In the genomic region with DNA sequence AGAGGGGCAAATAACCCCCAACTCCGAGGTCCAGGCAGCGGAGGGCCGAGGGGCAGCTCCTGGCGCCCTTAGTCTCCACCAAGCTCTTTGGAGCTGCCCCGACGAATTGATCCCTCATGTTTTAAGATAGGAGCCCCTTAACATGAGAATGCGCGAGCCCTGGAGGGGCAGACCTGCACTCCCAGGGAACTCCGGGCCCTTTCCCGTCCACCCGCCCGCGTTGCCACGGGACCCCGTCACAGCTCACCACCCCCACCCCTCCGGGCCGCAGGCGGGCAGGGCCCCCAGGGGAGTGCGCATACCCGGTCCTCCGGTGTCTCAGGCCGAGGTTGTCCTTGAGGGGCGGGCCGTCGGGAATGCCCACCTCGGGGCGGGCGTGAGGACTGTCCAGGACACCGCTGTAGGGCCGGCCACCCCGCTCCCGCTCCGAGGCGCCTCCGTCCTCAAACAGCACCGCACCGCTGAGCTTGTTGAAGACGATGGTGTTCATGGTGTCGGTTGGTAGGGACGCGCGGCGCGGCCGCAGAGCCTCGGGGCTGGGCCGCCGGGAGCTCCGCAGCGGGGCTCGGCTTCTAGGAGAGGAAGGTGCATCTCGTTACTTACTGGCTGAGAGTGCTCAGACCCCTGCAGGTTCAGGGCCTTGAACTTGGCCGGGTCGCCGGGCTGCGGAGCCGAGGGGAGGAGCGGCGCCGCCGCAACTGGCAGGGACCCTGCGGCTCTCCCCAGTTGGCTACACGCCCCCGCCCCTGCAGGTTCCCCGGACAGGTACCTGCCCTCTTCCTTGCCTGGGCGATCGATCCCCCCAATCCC, we compare ENCODE assay signal across 8 cellular contexts. TPM values are rescaled to one million over a fixed set of nuclear protein-coding genes. Genes with fewer than 3 reads are reported as not detected.
DNase-seq lines count a peak whose midpoint lies in the region; ATAC-seq and TF ChIP-seq lines count a peak whose summit lies in the region.

No MANE protein-coding gene starts in this region.

- no TSS peak for BruUV-seq in PC-9 (replicated peaks; lab: Mats Ljungman, UMichigan)

- intact Hi-C loops in left lung (cut with DNase I): loop anchor here in 1 of 2 donors (10.0 kb wide), 1 partner anchor 502 kb away; no protein-coding TSS in a partner anchor
- intact Hi-C loops in PC-9 (cut with micrococcal nuclease; ENCODE audit: unreplicated experiment): no loop called here

- H3K4me1 ChIP-seq in left lung (peaks cover 35 to 58% of the 10 kb centered on the region in 2 donors), PC-9 (replicated peaks; ENCODE audit: insufficient read depth) (no peaks in the 10 kb centered on the region)

- H4K20me1 ChIP-seq in PC-9 (ENCODE audit: insufficient read depth): no peaks in the 10 kb centered on the region

- POLR2A ChIA-PET in PC-9 (lab: Charles Lee; ENCODE audit: unreplicated experiment): no interaction called here

- CTCF ChIA-PET in PC-9 (lab: Charles Lee): no interaction called here

- H3F3A ChIP-seq in PC-9 (ENCODE audit: insufficient read depth, low read depth): no peaks in the 10 kb centered on the region

- no peaks in the 10 kb centered on the region for H3K9me2 ChIP-seq in PC-9 (ENCODE audit: insufficient read depth)

- H3K9me3 ChIP-seq in left lung: no peaks in the 10 kb centered on the region
- H3K9me3 ChIP-seq in PC-9 (ENCODE audit: insufficient read depth, low read depth): no peaks in the 10 kb centered on the region

- DNase-seq in ELF-1 (ENCODE audit: low read depth, low spot score) (peak; percentile 61), left lung (peak; percentile 37 to 83), PC-9 (no peak), A172 (ENCODE audit: low spot score) (no peak)
- DNase-seq in central memory CD4-positive, alpha-beta T cell: peak; percentile 19
- DNase-seq in stimulated activated CD8-positive, alpha-beta memory T cell treated with anti-CD3 and anti-CD28 coated beads, Interleukin-4, amount 100 ng/mL, for 48 hours: peak; percentile 54

- no peak overlapping the region for H3K4me2 ChIP-seq in PC-9

- ATAC-seq in SK-N-SH treated with all-trans-retinoic acid at 6 μM for 48 hours: peak; percentile 19
- peak; percentile 14 for ATAC-seq in left lung
- ATAC-seq in HG03139 (IDR thresholded peaks at IDR 0.05; ENCODE audit: unreplicated experiment): no peak

- no peak overlapping the region for H2AFZ ChIP-seq in PC-9

- no peak for TF ChIP-seq CTCF in left lung (IDR thresholded peaks at IDR 0.05)
- TF ChIP-seq CTCF in PC-9 (conservative IDR thresholded peaks at IDR 0.05): no peak

- H3K27ac ChIP-seq in left lung (peak overlapping the region; percentile 62 to 71), PC-9 (no peak overlapping the region)

- H3K4me3 ChIP-seq in left lung: peak overlapping the region; percentile 52 to 61
- H3K4me3 ChIP-seq in PC-9: no peak overlapping the region

- H3K36me3 ChIP-seq in left lung (no peaks in the 10 kb centered on the region), PC-9 (ENCODE audit: low read depth) (no peaks in the 10 kb centered on the region)

- H3K27me3 ChIP-seq in left lung (peaks cover 88 to 94% of the 10 kb centered on the region in 2 donors), PC-9 (ENCODE audit: insufficient read depth, low read depth) (no peaks in the 10 kb centered on the region)

- H3K79me2 ChIP-seq in PC-9 (ENCODE audit: low read depth): no peaks in the 10 kb centered on the region

TF ChIP-seq in SK-N-SH treated with all-trans-retinoic acid at 6 μM for 48 hours, 23 proteins besides CTCF, POLR2A, EP300 and RAD21:
- no peak for TF ChIP-seq CSDC2 (CRISPR knock-in tag; IDR thresholded peaks at IDR 0.05)
- TF ChIP-seq ZFP3 (CRISPR knock-in tag; IDR thresholded peaks at IDR 0.05): no peak
- no peak for TF ChIP-seq PPARA (CRISPR knock-in tag; IDR thresholded peaks at IDR 0.05; ENCODE audit: borderline replicate concordance)
- TF ChIP-seq CSRNP3 (CRISPR knock-in tag; IDR thresholded peaks at IDR 0.05): no peak
- no peak for TF ChIP-seq ZFP30 (CRISPR knock-in tag; IDR thresholded peaks at IDR 0.05)
- TF ChIP-seq GLIS3 (CRISPR knock-in tag; IDR thresholded peaks at IDR 0.05): no peak
- TF ChIP-seq TCF4 (CRISPR knock-in tag; IDR thresholded peaks at IDR 0.05; ENCODE audit: borderline replicate concordance): no peak
- TF ChIP-seq CREB5 (CRISPR knock-in tag; IDR thresholded peaks at IDR 0.05; ENCODE audit: low read depth): no peak
- no peak for TF ChIP-seq POU6F1 (CRISPR knock-in tag; IDR thresholded peaks at IDR 0.05; ENCODE audit: borderline replicate concordance, low read depth)
- TF ChIP-seq ZNF8 (CRISPR knock-in tag; IDR thresholded peaks at IDR 0.05): no peak
- no peak for TF ChIP-seq TSHZ2 (CRISPR knock-in tag; IDR thresholded peaks at IDR 0.05)

RNA-seq across cellular contexts. Expression of gene MKX, which starts 2.5 kb away (rescaled TPM):
- total RNA-seq in left lung (1 to 10 TPM in 1 of 2 donors, under 1 TPM in 1; 0.29 to 1.3 TPM), PC-9 (2021) (not detected in 2 replicates)
- 185 and 203 TPM in 2 replicates for total RNA-seq in A172 (2014; rRNA removed; shearing (Covaris generic))

Comparison
In these comparisons a context has a peak if more than half of its experiments do, and no peak if none do; other contexts are left out.
1. DNase-seq: peak in ELF-1 (single experiment), central memory CD4-positive, alpha-beta T cell (single experiment), left lung (2 of 2) and stimulated activated CD8-positive, alpha-beta memory T cell treated with anti-CD3 and anti-CD28 coated beads, Interleukin-4, amount 100 ng/mL, for 48 hours (single experiment); none in PC-9 (0 of 2) and A172 (single experiment).
2. RNA of gene MKX, which starts 2.5 kb away (total RNA-seq): 185 to 203 TPM in A172; 0.29 to 1.3 TPM in left lung and not detected in PC-9; every median in the first group is over 10 times any median in the second.